Comparison of ENCODE assay signal across 15 cellular contexts in genomic region chr17:5661486-5662125, GRCh38.
A peak's percentile ranks its signal among the peaks of the same experiment; 100 is the strongest.
DNase-seq lines count a peak whose midpoint lies in the region; ATAC-seq, FAIRE-seq and TF ChIP-seq lines count a peak whose summit lies in the region.
"Had no signal": no experiment of that assay in that cellular context is flagged by ENCODE, and none has a peak within 500 bp of the region (broad histone marks: within the 10 kb centered on the region; RNA-seq: fewer than 3 reads in every experiment).

No MANE protein-coding gene starts in this region.

- no peak overlapping the region for H2BK12ac ChIP-seq in H1 (ENCODE audit: low read depth, low read length)
- H2BK12ac ChIP-seq in mesenchymal stem cell (ENCODE audit: low read length in 2 of 2), result no peak overlapping the region

- H3K27ac ChIP-seq in H1 (ENCODE audit: low read depth, low read length) (no peak overlapping the region), mesenchymal stem cell (ENCODE audit: low read length, poor library complexity, severe bottlenecking) (no peak overlapping the region)

- H3K79me1 ChIP-seq in H1 (ENCODE audit: low read depth, low read length) (no peaks in the 10 kb centered on the region), mesenchymal stem cell (replicated peaks; ENCODE audit: low read length, poor library complexity, severe bottlenecking) (no peaks in the 10 kb centered on the region)

- DNase-seq in ELF-1 (ENCODE audit: low read depth, low spot score) (peak; percentile 26), HuH-7 (ENCODE audit: low spot score) (peak; percentile 14), H1 (ENCODE audit: low read depth in 1 of 2, low spot score in 2 of 2) (no peak), mesenchymal stem cell (peak; percentile 8), DMS153 treated with DMSO at 0.1 percent for 48 hours (lab: John Stamatoyannopoulos, UW; ENCODE audit: unreplicated experiment) (no peak), H4 (ENCODE audit: low spot score) (no peak)
- DNase-seq: ACHN; Calu3; CD4-positive, alpha-beta T cell; NCI-H1092; NCI-H1694 treated with DMSO at 0.1 percent for 48 hours; NCI-H446; NCI-H748 treated with DMSO at 0.1 percent for 48 hours had no signal

- TF ChIP-seq RAD21 in H1 (IDR thresholded peaks at IDR 0.05 in 1 of 2, conservative IDR thresholded peaks at IDR 0.05 in 1 of 2; ENCODE audit: low read depth in 2 of 2, low read length in 2 of 2), result peak; percentile 53 to 73

- H3K4me2 ChIP-seq in H1 (ENCODE audit: insufficient read depth in 1 of 2, low read depth in 2 of 2, low read length in 2 of 2) (no peak overlapping the region), mesenchymal stem cell (ENCODE audit: low read length, poor library complexity, severe bottlenecking) (no peak overlapping the region)

- H3K4me1 ChIP-seq in H1 (replicated peaks in 1 of 4; ENCODE audit: control insufficient read depth in 3 of 4, insufficient read depth in 4 of 4, low read length in 3 of 4) (peaks cover 0 to 2% (median 0%) of the 10 kb centered on the region in 4 experiments; a peak in 2 of 7 replicates), mesenchymal stem cell (ENCODE audit: control insufficient read depth, insufficient read depth, low read depth, low read length) (no peaks in the 10 kb centered on the region)

- H3K27me3 ChIP-seq in H1 (replicated peaks in 1 of 4; ENCODE audit: control insufficient read depth in 3 of 4, extremely low read depth in 1 of 4, insufficient read depth in 3 of 4, low read length in 3 of 4), result no peaks in the 10 kb centered on the region
- peaks cover 0 to 47% of the 10 kb centered on the region in 2 experiments for H3K27me3 ChIP-seq in mesenchymal stem cell (ENCODE audit: control insufficient read depth in 1 of 2, insufficient read depth in 1 of 2, low read length in 2 of 2)

- no peak overlapping the region for H3K56ac ChIP-seq in H1 (replicated peaks; ENCODE audit: insufficient read length, low read depth, low read length)

- H4K20me1 ChIP-seq in H1 (replicated peaks in 1 of 2; ENCODE audit: control insufficient read depth in 1 of 2, insufficient read depth in 2 of 2, low read length in 2 of 2), result no peaks in the 10 kb centered on the region

- H3K9ac ChIP-seq in H1 (replicated peaks in 1 of 4; ENCODE audit: extremely low read depth in 1 of 4, low read depth in 3 of 4, low read length in 3 of 4), result no peak overlapping the region
- H3K9ac ChIP-seq in mesenchymal stem cell (ENCODE audit: low read length), result no peak overlapping the region

- H2BK120ac ChIP-seq in H1 (replicated peaks; ENCODE audit: low read depth, low read length) (no peak overlapping the region), mesenchymal stem cell (ENCODE audit: low read depth, low read length) (no peak overlapping the region)

- H2BK15ac ChIP-seq in H1 (ENCODE audit: low read length), result no peak overlapping the region
- H2BK15ac ChIP-seq in mesenchymal stem cell (ENCODE audit: low read depth, poor library complexity, severe bottlenecking), result no peak overlapping the region

- peak in 2 of 3 experiments; percentile 42 to 44; a peak in 3 of 4 replicates for TF ChIP-seq CTCF in H1 (IDR thresholded peaks at IDR 0.05; ENCODE audit: control extremely low read depth in 1 of 3, insufficient read depth in 1 of 3, low read depth in 1 of 3, low read length in 3 of 3)

- H3K4ac ChIP-seq in H1 (replicated peaks; ENCODE audit: insufficient read length, low read depth, low read length), result no peak overlapping the region
- H3K4ac ChIP-seq in mesenchymal stem cell (ENCODE audit: low read depth in 1 of 2, low read length in 2 of 2), result no peak overlapping the region

- no peak overlapping the region for H3K23ac ChIP-seq in H1 (ENCODE audit: insufficient read length)
- H3K23ac ChIP-seq in mesenchymal stem cell (ENCODE audit: low read length in 2 of 2), result no peak overlapping the region

- no peak for ATAC-seq in GM18858 (IDR thresholded peaks at IDR 0.05; ENCODE audit: unreplicated experiment)

- WGBS in H1 (ENCODE audit: extremely low coverage in 1 of 2, insufficient coverage in 1 of 2, insufficient read length in 1 of 2, insufficient replicate concordance in 2 of 2, low coverage in 1 of 2, low lambda C conversion rate in 2 of 2, missing lambda C conversion rate in 1 of 2), 2 experiments, result 85% methylated on average over 10 of the region's 10 CpGs; no CpG with 5 or more reads in 1 of the 2 experiments
- WGBS in mesenchymal stem cell, result 66% methylated on average over 10 of the region's 10 CpGs

- H4K5ac ChIP-seq in H1 (ENCODE audit: insufficient read length, low read depth, low read length), result no peak overlapping the region

- H4K91ac ChIP-seq in H1 (replicated peaks; ENCODE audit: insufficient read length, low read length) (no peak overlapping the region), mesenchymal stem cell (ENCODE audit: low read length) (no peak overlapping the region)

- POLR2A ChIA-PET in H1 (lab: Charles Lee; ENCODE audit: partially characterized antibody), result no interaction called here

- H3K36me3 ChIP-seq in H1 (ENCODE audit: control insufficient read depth in 2 of 4, insufficient read depth in 4 of 4, low read length in 3 of 4) (no peaks in the 10 kb centered on the region), mesenchymal stem cell (ENCODE audit: control insufficient read depth in 1 of 2, insufficient read depth in 2 of 2, low read depth in 1 of 2, low read length in 2 of 2) (no peaks in the 10 kb centered on the region)

- TF ChIP-seq POLR2A in H1 (IDR thresholded peaks at IDR 0.05; ENCODE audit: control extremely low read depth in 1 of 2, low read depth in 2 of 2, low read length in 2 of 2), result no peak

- CTCF ChIA-PET in H1 (lab: Charles Lee; ENCODE audit: partially characterized antibody), result interaction anchor here (0.6 to 1.4 kb wide), 9 partner anchors 16 to 735 kb away, joined by 3 to 4 read pairs (median 3); no protein-coding TSS in a partner anchor

- no peak overlapping the region for H2AK5ac ChIP-seq in H1 (ENCODE audit: low read depth, low read length)
- H2AK5ac ChIP-seq in mesenchymal stem cell (ENCODE audit: low read length, severe bottlenecking), result no peak overlapping the region

- no peak overlapping the region for H3K14ac ChIP-seq in H1 (ENCODE audit: insufficient read length)
- no peak overlapping the region for H3K14ac ChIP-seq in mesenchymal stem cell (ENCODE audit: low read length in 2 of 2)

- H3K9me3 ChIP-seq in H1 (ENCODE audit: insufficient read depth in 2 of 2, low read depth in 1 of 2, low read length in 1 of 2), result no peaks in the 10 kb centered on the region
- H3K9me3 ChIP-seq in mesenchymal stem cell (ENCODE audit: control insufficient read depth, low read length), result no peaks in the 10 kb centered on the region

- TF ChIP-seq EP300 in H1 (IDR thresholded peaks at IDR 0.05; ENCODE audit: borderline replicate concordance in 1 of 2, low read depth in 2 of 2, low read length in 2 of 2), result no peak

- H2BK5ac ChIP-seq in H1 (ENCODE audit: low read depth, low read length) (no peak overlapping the region), mesenchymal stem cell (ENCODE audit: low read depth, low read length, poor library complexity, severe bottlenecking) (no peak overlapping the region)

- H2AFZ ChIP-seq in H1 (ENCODE audit: low read length), result peak overlapping the region; percentile 69; the same call in 1 of the 2 replicates
- H2AFZ ChIP-seq in mesenchymal stem cell (ENCODE audit: low read depth, low read length), result no peak overlapping the region

- H4K8ac ChIP-seq in H1 (ENCODE audit: extremely low read depth, insufficient read depth, low read length) (no peak overlapping the region), mesenchymal stem cell (ENCODE audit: low read length) (no peak overlapping the region)

- no peak overlapping the region for H3K4me3 ChIP-seq in H1 (ENCODE audit: extremely low read depth in 1 of 4, insufficient read depth in 2 of 4, low read depth in 3 of 4, low read length in 4 of 4)
- H3K4me3 ChIP-seq in mesenchymal stem cell (ENCODE audit: insufficient read depth in 1 of 2, low read depth in 1 of 2, low read length in 2 of 2), result no peak overlapping the region

- no peaks in the 10 kb centered on the region for H3K79me2 ChIP-seq in H1 (ENCODE audit: control insufficient read depth in 1 of 2, insufficient read depth in 2 of 2, low read length in 2 of 2)

- H3K23me2 ChIP-seq in H1 (ENCODE audit: low read depth, low read length), result no peaks in the 10 kb centered on the region

- H3K18ac ChIP-seq in H1 (ENCODE audit: extremely low read depth, low read length) (no peak overlapping the region), mesenchymal stem cell (ENCODE audit: low read depth in 1 of 2, low read length in 2 of 2) (no peak overlapping the region)

- H2BK20ac ChIP-seq in H1 (ENCODE audit: low read length), result no peak overlapping the region

- no peak for FAIRE-seq in H1 (lab: Jason Lieb, UNC)
- FAIRE-seq: RCC 7860 had no signal

TF ChIP-seq in H1, 55 proteins besides CTCF, POLR2A, EP300 and RAD21:
- TF ChIP-seq, protein P1, sequence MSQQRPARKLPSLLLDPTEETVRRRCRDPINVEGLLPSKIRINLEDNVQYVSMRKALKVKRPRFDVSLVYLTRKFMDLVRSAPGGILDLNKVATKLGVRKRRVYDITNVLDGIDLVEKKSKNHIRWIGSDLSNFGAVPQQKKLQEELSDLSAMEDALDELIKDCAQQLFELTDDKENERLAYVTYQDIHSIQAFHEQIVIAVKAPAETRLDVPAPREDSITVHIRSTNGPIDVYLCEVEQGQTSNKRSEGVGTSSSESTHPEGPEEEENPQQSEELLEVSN (IDR thresholded peaks at IDR 0.05), result no peak
- TF ChIP-seq JUND (IDR thresholded peaks at IDR 0.05; ENCODE audit: low read length), result no peak
- TF ChIP-seq RFX5 (IDR thresholded peaks at IDR 0.05; ENCODE audit: borderline replicate concordance, low read depth, low read length), result no peak
- TF ChIP-seq ATF3 (IDR thresholded peaks at IDR 0.05; ENCODE audit: insufficient read depth, low read depth, low read length), result no peak
- TF ChIP-seq KDM5A (IDR thresholded peaks at IDR 0.05; ENCODE audit: low read length), result no peak
- no peak for TF ChIP-seq NRF1 (IDR thresholded peaks at IDR 0.05; ENCODE audit: low read depth, low read length)
- no peak for TF ChIP-seq TCF12 (IDR thresholded peaks at IDR 0.05; ENCODE audit: low read depth, low read length)
- TF ChIP-seq SIN3A (conservative IDR thresholded peaks at IDR 0.05 in 1 of 2, IDR thresholded peaks at IDR 0.05 in 1 of 2; ENCODE audit: low read depth in 1 of 2, low read length in 2 of 2), result no peak
- TF ChIP-seq CREB1 (IDR thresholded peaks at IDR 0.05), result no peak
- TF ChIP-seq RNF2 (IDR thresholded peaks at IDR 0.05; ENCODE audit: borderline replicate concordance, low read depth, low read length, missing control alignments, poor library complexity, severe bottlenecking), result no peak
- no peak for TF ChIP-seq RBBP5 (IDR thresholded peaks at IDR 0.05; ENCODE audit: borderline replicate concordance, low read depth, low read length)
- TF ChIP-seq SAP30 (IDR thresholded peaks at IDR 0.05; ENCODE audit: insufficient read depth, insufficient replicate concordance, low read length), result no peak
- no peak for TF ChIP-seq KDM1A (IDR thresholded peaks at IDR 0.05; ENCODE audit: borderline replicate concordance, low read length)
TF ChIP-seq in H1: peak in this region for 0.

Comparison
In these comparisons a context has a peak if more than half of its experiments do, and no peak if none do; other contexts are left out.
1. DNase-seq: peak in ELF-1 (single experiment), HuH-7 (single experiment) and mesenchymal stem cell (single experiment); none in H1 (0 of 2), DMS153 treated with DMSO at 0.1 percent for 48 hours (single experiment) and H4 (single experiment).